1 cellular context compared by ENCODE assay signal in the genomic region with DNA sequence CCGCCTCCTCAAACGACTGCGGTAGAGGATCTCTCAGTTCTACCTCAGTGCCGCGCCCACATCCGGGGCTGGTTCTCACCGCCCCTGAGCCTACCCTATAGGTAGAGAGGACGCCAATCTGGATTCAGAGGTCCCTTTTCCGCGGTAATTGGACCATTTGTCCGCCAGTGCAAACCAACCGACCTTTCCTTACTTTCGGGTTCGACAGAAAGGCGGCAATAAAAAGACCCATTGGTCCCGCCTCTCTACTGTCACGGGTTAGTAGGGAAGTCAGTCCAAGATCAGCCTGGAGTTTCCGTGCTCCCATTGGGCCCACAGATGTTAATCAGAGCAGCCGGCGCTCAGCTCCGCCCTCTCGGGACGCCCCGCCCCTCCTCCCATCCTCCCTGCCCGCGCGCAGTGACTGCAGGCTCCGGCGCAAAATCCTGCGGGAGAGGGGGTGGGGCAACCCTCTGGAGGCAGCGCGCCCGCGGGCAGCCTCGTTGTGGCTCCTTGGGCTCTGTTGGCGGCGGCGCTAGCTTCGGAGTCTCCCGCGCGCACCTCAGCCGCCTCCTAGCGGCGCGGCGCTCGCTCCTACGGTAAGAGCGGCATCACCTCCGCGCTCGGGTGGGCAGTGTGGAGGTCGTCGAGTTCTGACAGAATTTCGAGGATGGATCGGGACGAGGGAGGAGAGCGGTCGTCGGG.
TF ChIP-seq lines count a peak whose summit lies in the region.

A gene (plus strand): TSS at position 380 of the 684 bp plus-strand sequence.
A gene with protein sequence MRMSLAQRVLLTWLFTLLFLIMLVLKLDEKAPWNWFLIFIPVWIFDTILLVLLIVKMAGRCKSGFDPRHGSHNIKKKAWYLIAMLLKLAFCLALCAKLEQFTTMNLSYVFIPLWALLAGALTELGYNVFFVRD (minus strand): TSS at position 41 of the 684 bp plus-strand sequence. CDS start 4,061 bp downstream, outside the sequence.

TF ChIP-seq in liver, 16 proteins besides CTCF, POLR2A, EP300 and RAD21 (continued from another document):
- TF ChIP-seq, protein P1, sequence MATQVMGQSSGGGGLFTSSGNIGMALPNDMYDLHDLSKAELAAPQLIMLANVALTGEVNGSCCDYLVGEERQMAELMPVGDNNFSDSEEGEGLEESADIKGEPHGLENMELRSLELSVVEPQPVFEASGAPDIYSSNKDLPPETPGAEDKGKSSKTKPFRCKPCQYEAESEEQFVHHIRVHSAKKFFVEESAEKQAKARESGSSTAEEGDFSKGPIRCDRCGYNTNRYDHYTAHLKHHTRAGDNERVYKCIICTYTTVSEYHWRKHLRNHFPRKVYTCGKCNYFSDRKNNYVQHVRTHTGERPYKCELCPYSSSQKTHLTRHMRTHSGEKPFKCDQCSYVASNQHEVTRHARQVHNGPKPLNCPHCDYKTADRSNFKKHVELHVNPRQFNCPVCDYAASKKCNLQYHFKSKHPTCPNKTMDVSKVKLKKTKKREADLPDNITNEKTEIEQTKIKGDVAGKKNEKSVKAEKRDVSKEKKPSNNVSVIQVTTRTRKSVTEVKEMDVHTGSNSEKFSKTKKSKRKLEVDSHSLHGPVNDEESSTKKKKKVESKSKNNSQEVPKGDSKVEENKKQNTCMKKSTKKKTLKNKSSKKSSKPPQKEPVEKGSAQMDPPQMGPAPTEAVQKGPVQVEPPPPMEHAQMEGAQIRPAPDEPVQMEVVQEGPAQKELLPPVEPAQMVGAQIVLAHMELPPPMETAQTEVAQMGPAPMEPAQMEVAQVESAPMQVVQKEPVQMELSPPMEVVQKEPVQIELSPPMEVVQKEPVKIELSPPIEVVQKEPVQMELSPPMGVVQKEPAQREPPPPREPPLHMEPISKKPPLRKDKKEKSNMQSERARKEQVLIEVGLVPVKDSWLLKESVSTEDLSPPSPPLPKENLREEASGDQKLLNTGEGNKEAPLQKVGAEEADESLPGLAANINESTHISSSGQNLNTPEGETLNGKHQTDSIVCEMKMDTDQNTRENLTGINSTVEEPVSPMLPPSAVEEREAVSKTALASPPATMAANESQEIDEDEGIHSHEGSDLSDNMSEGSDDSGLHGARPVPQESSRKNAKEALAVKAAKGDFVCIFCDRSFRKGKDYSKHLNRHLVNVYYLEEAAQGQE (IDR thresholded peaks at IDR 0.05): peak; percentile 66
- peak in 1 of 2 donors; percentile 57 for TF ChIP-seq JUND (IDR thresholded peaks at IDR 0.05)
- TF ChIP-seq TAF1 (conservative IDR thresholded peaks at IDR 0.05): peak; percentile 64
- peak; percentile 32 to 82 for TF ChIP-seq HNF4A (conservative IDR thresholded peaks at IDR 0.05)
- TF ChIP-seq, protein P2, sequence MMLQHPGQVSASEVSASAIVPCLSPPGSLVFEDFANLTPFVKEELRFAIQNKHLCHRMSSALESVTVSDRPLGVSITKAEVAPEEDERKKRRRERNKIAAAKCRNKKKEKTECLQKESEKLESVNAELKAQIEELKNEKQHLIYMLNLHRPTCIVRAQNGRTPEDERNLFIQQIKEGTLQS (IDR thresholded peaks at IDR 0.05): no peak
- peak; percentile 82 for TF ChIP-seq YY1 (IDR thresholded peaks at IDR 0.05)
- no peak for TF ChIP-seq EGR1 (IDR thresholded peaks at IDR 0.05; ENCODE audit: low read depth in 2 of 2)
- TF ChIP-seq FOXA1 (IDR thresholded peaks at IDR 0.05): no peak
- TF ChIP-seq, protein P3, sequence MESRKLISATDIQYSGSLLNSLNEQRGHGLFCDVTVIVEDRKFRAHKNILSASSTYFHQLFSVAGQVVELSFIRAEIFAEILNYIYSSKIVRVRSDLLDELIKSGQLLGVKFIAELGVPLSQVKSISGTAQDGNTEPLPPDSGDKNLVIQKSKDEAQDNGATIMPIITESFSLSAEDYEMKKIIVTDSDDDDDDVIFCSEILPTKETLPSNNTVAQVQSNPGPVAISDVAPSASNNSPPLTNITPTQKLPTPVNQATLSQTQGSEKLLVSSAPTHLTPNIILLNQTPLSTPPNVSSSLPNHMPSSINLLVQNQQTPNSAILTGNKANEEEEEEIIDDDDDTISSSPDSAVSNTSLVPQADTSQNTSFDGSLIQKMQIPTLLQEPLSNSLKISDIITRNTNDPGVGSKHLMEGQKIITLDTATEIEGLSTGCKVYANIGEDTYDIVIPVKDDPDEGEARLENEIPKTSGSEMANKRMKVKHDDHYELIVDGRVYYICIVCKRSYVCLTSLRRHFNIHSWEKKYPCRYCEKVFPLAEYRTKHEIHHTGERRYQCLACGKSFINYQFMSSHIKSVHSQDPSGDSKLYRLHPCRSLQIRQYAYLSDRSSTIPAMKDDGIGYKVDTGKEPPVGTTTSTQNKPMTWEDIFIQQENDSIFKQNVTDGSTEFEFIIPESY (IDR thresholded peaks at IDR 0.05): peak; percentile 76
- TF ChIP-seq RXRA (IDR thresholded peaks at IDR 0.05): peak; percentile 49 to 81
- TF ChIP-seq GABPA (IDR thresholded peaks at IDR 0.05 in 1 of 2, conservative IDR thresholded peaks at IDR 0.05 in 1 of 2): peak; percentile 69 to 91
